ENCODE assay signal across 34 cellular contexts in the genomic region with DNA sequence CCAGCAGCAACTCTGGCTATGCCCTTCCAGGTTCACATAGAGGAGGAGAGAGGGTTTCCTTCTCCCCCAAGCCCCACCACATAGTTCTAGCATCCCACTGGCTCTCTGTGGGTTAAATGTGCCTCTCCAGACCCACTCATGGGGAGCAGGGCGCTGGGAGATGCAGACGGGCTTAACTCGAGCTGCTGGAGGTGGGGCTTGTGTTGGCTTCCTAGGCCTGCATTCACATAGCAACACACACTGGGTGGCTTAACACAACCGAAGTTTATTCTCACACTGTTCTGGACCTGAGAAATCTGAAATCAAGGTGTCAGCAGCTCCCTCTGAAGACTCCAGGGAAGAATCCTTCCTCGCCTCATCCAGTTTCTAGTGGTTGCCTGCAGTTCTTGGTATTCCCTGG. TPM values are rescaled to one million over a fixed set of nuclear protein-coding genes. Genes with fewer than 3 reads are reported as not detected.
"Had no signal": no experiment of that assay in that cellular context is flagged by ENCODE, and none has a peak within 500 bp of the region (broad histone marks: within the 10 kb centered on the region; RNA-seq: fewer than 3 reads in every experiment).

No MANE protein-coding gene starts in this region.

- H3K27me3 ChIP-seq: ascending aorta, Peyer's patch had no signal

- H3K27ac ChIP-seq: ascending aorta, cardiac muscle cell, Peyer's patch, WERI-Rb-1 had no signal

- H3K4me1 ChIP-seq: ascending aorta, Peyer's patch had no signal

- H3K36me3 Mint-ChIP-seq: activated naive CD4-positive, alpha-beta T cell treated with anti-CD3 and anti-CD28 coated beads, Interleukin-2, amount 50 U/mL, for 24 hours; activated naive CD8-positive, alpha-beta T cell treated with anti-CD3 and anti-CD28 coated beads, Interleukin-2, amount 10 ng/mL, durations not matched to agents 7 days and 5 days had no signal

- ATAC-seq: activated CD8-positive, alpha-beta T cell treated with anti-CD3 and anti-CD28 coated beads for 36 hours; activated T-cell treated with anti-CD3 and anti-CD28 coated beads, Interleukin-2, amount 50 U/mL, for 72 hours; activated T-helper 17 cell treated with anti-CD3 and anti-CD28 coated beads, Interleukin-2, amount 50 U/mL, for 72 hours; PC-3 had no signal

- H3K4me3 Mint-ChIP-seq: activated CD8-positive, alpha-beta T cell treated with anti-CD3 and anti-CD28 coated beads for 36 hours; activated naive CD4-positive, alpha-beta T cell treated with anti-CD3 and anti-CD28 coated beads, Interleukin-2, amount 50 U/mL, for 24 hours; activated naive CD8-positive, alpha-beta T cell treated with anti-CD3 and anti-CD28 coated beads, Interleukin-2, amount 10 ng/mL, durations not matched to agents 7 days and 5 days; activated T-cell treated with anti-CD3 and anti-CD28 coated beads, Interleukin-2, amount 50 U/mL, for 72 hours; activated T-helper 17 cell treated with anti-CD3 and anti-CD28 coated beads, Interleukin-2, amount 50 U/mL, for 72 hours had no signal

- H3K4me3 ChIP-seq: ascending aorta, cardiac muscle cell, Peyer's patch had no signal

- H3K9me3 Mint-ChIP-seq: activated CD8-positive, alpha-beta T cell treated with anti-CD3 and anti-CD28 coated beads for 36 hours; activated naive CD4-positive, alpha-beta T cell treated with anti-CD3 and anti-CD28 coated beads, Interleukin-2, amount 50 U/mL, for 24 hours; activated naive CD8-positive, alpha-beta T cell treated with anti-CD3 and anti-CD28 coated beads, Interleukin-2, amount 10 ng/mL, durations not matched to agents 7 days and 5 days had no signal

- H3K36me3 ChIP-seq: ascending aorta, cardiac muscle cell, Peyer's patch, WERI-Rb-1 had no signal

- H3K4me1 Mint-ChIP-seq: activated naive CD4-positive, alpha-beta T cell treated with anti-CD3 and anti-CD28 coated beads, Interleukin-2, amount 50 U/mL, for 24 hours; activated T-helper 17 cell treated with anti-CD3 and anti-CD28 coated beads, Interleukin-2, amount 50 U/mL, for 72 hours had no signal

- H3K9me3 ChIP-seq: ascending aorta, Peyer's patch had no signal

- H3K27ac Mint-ChIP-seq: activated CD8-positive, alpha-beta T cell treated with anti-CD3 and anti-CD28 coated beads for 36 hours; activated naive CD4-positive, alpha-beta T cell treated with anti-CD3 and anti-CD28 coated beads, Interleukin-2, amount 50 U/mL, for 24 hours; activated naive CD8-positive, alpha-beta T cell treated with anti-CD3 and anti-CD28 coated beads, Interleukin-2, amount 10 ng/mL, durations not matched to agents 7 days and 5 days; activated T-cell treated with anti-CD3 and anti-CD28 coated beads, Interleukin-2, amount 50 U/mL, for 72 hours; activated T-helper 17 cell treated with anti-CD3 and anti-CD28 coated beads, Interleukin-2, amount 50 U/mL, for 72 hours had no signal

- DNase-seq: activated CD4-positive, alpha-beta T cell treated with anti-CD3 and anti-CD28 coated beads for 1 hour; activated CD4-positive, alpha-beta T cell treated with anti-CD3 and anti-CD28 coated beads for 48 hours; activated CD4-positive, CD25-positive, alpha-beta regulatory T cell; activated CD8-positive, alpha-beta T cell treated with anti-CD3 and anti-CD28 coated beads for 36 hours; activated gamma-delta T cell; activated naive CD4-positive, alpha-beta T cell treated with Interleukin-2 at 50 U/mL for 16 hours; activated naive CD8-positive, alpha-beta T cell treated with anti-CD3 and anti-CD28 coated beads, Interleukin-2, amount 10 ng/mL, durations not matched to agents 7 days and 5 days; activated T-cell treated with anti-CD3 and anti-CD28 coated beads, Interleukin-2, amount 50 U/mL, for 1 hour; activated T-cell treated with anti-CD3 and anti-CD28 coated beads, Interleukin-2, amount 50 U/mL, for 72 hours; amygdala; NCI-H1092 treated with DMSO at 0.1 percent for 48 hours; NCI-H1417; NCI-H146; NCI-H187; NCI-H2029 treated with DMSO at 0.1 percent for 48 hours; NCI-H2107; NCI-H2171; NCI-H510A; NCI-H526; NCI-H748 treated with DMSO at 0.1 percent for 48 hours; NK-92 treated with Interleukin-12 subunit alpha and Interleukin-12 subunit beta, amount 100 ng/mL, for 24 hours; Peyer's patch; RPMI8226; SHP77 treated with DMSO at 0.1 percent for 48 hours; SW 1271; T-helper 1 cell; T-helper 2 cell; T-helper 9 cell; WERI-Rb-1 had no signal

RNA-seq across cellular contexts. Expression of a gene that starts 33.6 kb away (rescaled TPM):
- total RNA-seq: activated CD8-positive, alpha-beta T cell treated with anti-CD3 and anti-CD28 coated beads for 36 hours; activated naive CD8-positive, alpha-beta T cell treated with anti-CD3 and anti-CD28 coated beads, Interleukin-2, amount 10 ng/mL, durations not matched to agents 7 days and 5 days; activated T-helper 17 cell treated with anti-CD3 and anti-CD28 coated beads, Interleukin-2, amount 50 U/mL, for 72 hours had no signal
